1 cellular context compared by ENCODE assay signal in the genomic region with DNA sequence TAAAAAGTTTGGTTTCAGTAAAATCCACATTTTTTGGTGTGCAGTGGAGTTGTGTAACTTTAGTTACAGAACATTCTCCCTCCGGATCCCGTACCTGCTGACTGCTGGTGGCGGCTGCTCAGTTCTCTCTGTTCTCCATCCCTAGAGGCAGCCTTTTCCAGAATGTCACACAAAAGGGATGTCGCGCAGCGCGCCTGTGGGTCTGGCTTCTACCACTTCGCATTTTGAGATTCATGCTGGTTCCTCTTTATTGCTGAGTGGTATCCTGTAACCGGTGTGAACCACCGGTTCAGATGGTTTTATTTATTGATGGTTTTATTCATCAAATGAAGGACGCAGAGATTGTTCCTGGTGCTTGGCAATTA.
A peak's percentile ranks its signal among the peaks of the same experiment; 100 is the strongest.
TF ChIP-seq lines count a peak whose summit lies in the region.

No MANE protein-coding gene starts in this region.

TF ChIP-seq in K562, 482 proteins besides CTCF, POLR2A, EP300 and RAD21:
- TF ChIP-seq SIX5 (IDR thresholded peaks at IDR 0.05; ENCODE audit: borderline replicate concordance in 1 of 2, insufficient read depth in 1 of 2, low read depth in 1 of 2, low read length in 2 of 2) (no peak), ZBTB11 (CRISPR knock-in tag; IDR thresholded peaks at IDR 0.05) (no peak), NCOA2 (IDR thresholded peaks at IDR 0.05; ENCODE audit: partially characterized antibody in 2 of 2) (no peak), MYC (IDR thresholded peaks at IDR 0.05; ENCODE audit: low read depth, low read length) (no peak), MYC (CRISPR knock-in tag; IDR thresholded peaks at IDR 0.05; ENCODE audit: borderline replicate concordance, low read depth) (0 out of 2 replicates have a peak, but pooled peaks have one; percentile 36), SREBF1 (IDR thresholded peaks at IDR 0.05; ENCODE audit: borderline replicate concordance, low read depth, low read length) (no peak), TEAD2 (tag; IDR thresholded peaks at IDR 0.05) (no peak), PTTG1 (tag; IDR thresholded peaks at IDR 0.05; ENCODE audit: low read depth) (no peak), ZBTB33 (CRISPR knock-in tag; IDR thresholded peaks at IDR 0.05) (peak; percentile 92), MCM2 (IDR thresholded peaks at IDR 0.05; ENCODE audit: low read depth) (no peak), TBP (optimal IDR thresholded peaks at IDR 0.05; ENCODE audit: low read depth, low read length) (no peak), NFYB (IDR thresholded peaks at IDR 0.05; ENCODE audit: extremely low read depth, insufficient read length) (no peak), SREBF2 (CRISPR knock-in tag; IDR thresholded peaks at IDR 0.05) (no peak), SP2 (IDR thresholded peaks at IDR 0.05; ENCODE audit: extremely low read depth, low read depth, low read length, poor library complexity, severe bottlenecking) (no peak), MBD1 (CRISPR knock-in tag; IDR thresholded peaks at IDR 0.05) (peak; percentile 72), PATZ1 (CRISPR knock-in tag; IDR thresholded peaks at IDR 0.05; ENCODE audit: borderline replicate concordance) (no peak), BACH1 (tag; IDR thresholded peaks at IDR 0.05) (no peak), THRB (CRISPR knock-in tag; conservative IDR thresholded peaks at IDR 0.05) (no peak), ZNF41 (CRISPR knock-in tag; conservative IDR thresholded peaks at IDR 0.05) (no peak), MIER1 (IDR thresholded peaks at IDR 0.05; ENCODE audit: low read depth) (no peak), HOXB6 (CRISPR knock-in tag; IDR thresholded peaks at IDR 0.05; ENCODE audit: borderline replicate concordance) (no peak), ELF4 (CRISPR knock-in tag; IDR thresholded peaks at IDR 0.05) (no peak), JUN (IDR thresholded peaks at IDR 0.05; ENCODE audit: borderline replicate concordance, low read depth, low read length) (no peak), JUN (CRISPR knock-in tag; IDR thresholded peaks at IDR 0.05; ENCODE audit: borderline replicate concordance) (no peak), ZNF146 (CRISPR knock-in tag; IDR thresholded peaks at IDR 0.05; ENCODE audit: unreplicated experiment) (no peak), TRIM24 (IDR thresholded peaks at IDR 0.05) (no peak)
- TF ChIP-seq, protein P1, sequence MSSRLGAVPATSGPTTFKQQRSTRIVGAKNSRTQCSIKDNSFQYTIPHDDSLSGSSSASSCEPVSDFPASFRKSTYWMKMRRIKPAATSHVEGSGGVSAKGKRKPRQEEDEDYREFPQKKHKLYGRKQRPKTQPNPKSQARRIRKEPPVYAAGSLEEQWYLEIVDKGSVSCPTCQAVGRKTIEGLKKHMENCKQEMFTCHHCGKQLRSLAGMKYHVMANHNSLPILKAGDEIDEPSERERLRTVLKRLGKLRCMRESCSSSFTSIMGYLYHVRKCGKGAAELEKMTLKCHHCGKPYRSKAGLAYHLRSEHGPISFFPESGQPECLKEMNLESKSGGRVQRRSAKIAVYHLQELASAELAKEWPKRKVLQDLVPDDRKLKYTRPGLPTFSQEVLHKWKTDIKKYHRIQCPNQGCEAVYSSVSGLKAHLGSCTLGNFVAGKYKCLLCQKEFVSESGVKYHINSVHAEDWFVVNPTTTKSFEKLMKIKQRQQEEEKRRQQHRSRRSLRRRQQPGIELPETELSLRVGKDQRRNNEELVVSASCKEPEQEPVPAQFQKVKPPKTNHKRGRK (tag; IDR thresholded peaks at IDR 0.05): no peak
- TF ChIP-seq, protein P2, sequence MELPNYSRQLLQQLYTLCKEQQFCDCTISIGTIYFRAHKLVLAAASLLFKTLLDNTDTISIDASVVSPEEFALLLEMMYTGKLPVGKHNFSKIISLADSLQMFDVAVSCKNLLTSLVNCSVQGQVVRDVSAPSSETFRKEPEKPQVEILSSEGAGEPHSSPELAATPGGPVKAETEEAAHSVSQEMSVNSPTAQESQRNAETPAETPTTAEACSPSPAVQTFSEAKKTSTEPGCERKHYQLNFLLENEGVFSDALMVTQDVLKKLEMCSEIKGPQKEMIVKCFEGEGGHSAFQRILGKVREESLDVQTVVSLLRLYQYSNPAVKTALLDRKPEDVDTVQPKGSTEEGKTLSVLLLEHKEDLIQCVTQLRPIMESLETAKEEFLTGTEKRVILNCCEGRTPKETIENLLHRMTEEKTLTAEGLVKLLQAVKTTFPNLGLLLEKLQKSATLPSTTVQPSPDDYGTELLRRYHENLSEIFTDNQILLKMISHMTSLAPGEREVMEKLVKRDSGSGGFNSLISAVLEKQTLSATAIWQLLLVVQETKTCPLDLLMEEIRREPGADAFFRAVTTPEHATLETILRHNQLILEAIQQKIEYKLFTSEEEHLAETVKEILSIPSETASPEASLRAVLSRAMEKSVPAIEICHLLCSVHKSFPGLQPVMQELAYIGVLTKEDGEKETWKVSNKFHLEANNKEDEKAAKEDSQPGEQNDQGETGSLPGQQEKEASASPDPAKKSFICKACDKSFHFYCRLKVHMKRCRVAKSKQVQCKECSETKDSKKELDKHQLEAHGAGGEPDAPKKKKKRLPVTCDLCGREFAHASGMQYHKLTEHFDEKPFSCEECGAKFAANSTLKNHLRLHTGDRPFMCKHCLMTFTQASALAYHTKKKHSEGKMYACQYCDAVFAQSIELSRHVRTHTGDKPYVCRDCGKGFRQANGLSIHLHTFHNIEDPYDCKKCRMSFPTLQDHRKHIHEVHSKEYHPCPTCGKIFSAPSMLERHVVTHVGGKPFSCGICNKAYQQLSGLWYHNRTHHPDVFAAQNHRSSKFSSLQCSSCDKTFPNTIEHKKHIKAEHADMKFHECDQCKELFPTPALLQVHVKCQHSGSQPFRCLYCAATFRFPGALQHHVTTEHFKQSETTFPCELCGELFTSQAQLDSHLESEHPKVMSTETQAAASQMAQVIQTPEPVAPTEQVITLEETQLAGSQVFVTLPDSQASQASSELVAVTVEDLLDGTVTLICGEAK (IDR thresholded peaks at IDR 0.05): 0 out of 2 replicates have a peak, but pooled peaks have one; percentile 39
- TF ChIP-seq, protein P2 (CRISPR knock-in tag; IDR thresholded peaks at IDR 0.05): no peak
